In genomic region chr17:18262111-18262510, GRCh38 we compare ENCODE assay signal across 7 cellular contexts. TPM values are rescaled to one million over a fixed set of nuclear protein-coding genes. Genes with fewer than 3 reads are reported as not detected.
DNase-seq lines count a peak whose midpoint lies in the region; TF ChIP-seq lines count a peak whose summit lies in the region.
"Had no signal": no experiment of that assay in that cellular context is flagged by ENCODE, and none has a peak within 500 bp of the region (broad histone marks: within the 10 kb centered on the region; RNA-seq: fewer than 3 reads in every experiment).

No MANE protein-coding gene starts in this region.

- peaks cover 41% of the 10 kb centered on the region for H3K4me1 ChIP-seq in BLaER1

- H3K4me2 ChIP-seq in BLaER1 (peak overlapping the region; percentile 98), SU-DHL-6 (ENCODE audit: low read depth, low read length, poor library complexity, severe bottlenecking) (peak overlapping the region; percentile 88)

- no peak for TF ChIP-seq CTCF in SU-DHL-6 (IDR thresholded peaks at IDR 0.05; ENCODE audit: insufficient read depth, low read length, poor library complexity, severe bottlenecking)

- H3K27ac ChIP-seq in BLaER1 (no peak overlapping the region), SU-DHL-6 (ENCODE audit: low read depth, low read length) (no peak overlapping the region)

- peak overlapping the region; percentile 84; the same call in 1 of the 2 replicates for H3K4me3 ChIP-seq in BLaER1
- no peak overlapping the region for H3K4me3 ChIP-seq in SU-DHL-6 (ENCODE audit: insufficient read depth, low read length, poor library complexity, severe bottlenecking)
- H3K4me3 ChIP-seq in H7 (ENCODE audit: insufficient read depth, low read depth, low read length): no peak overlapping the region
- H3K4me3 ChIP-seq in MG63: no peak overlapping the region

- peak overlapping the region; percentile 86 for H3K9ac ChIP-seq in BLaER1
- 0 out of 2 replicates have a peak overlapping the region, but pooled peaks have one; percentile 79 for H3K9ac ChIP-seq in SU-DHL-6 (ENCODE audit: low read length)

- no peak overlapping the region for H2AFZ ChIP-seq in SU-DHL-6 (ENCODE audit: low read depth, low read length, severe bottlenecking)

- H3K27me3 ChIP-seq in BLaER1: no peaks in the 10 kb centered on the region
- no peaks in the 10 kb centered on the region for H3K27me3 ChIP-seq in SU-DHL-6 (ENCODE audit: low read length)
- H3K27me3 ChIP-seq in H7 (ENCODE audit: control insufficient read depth, insufficient read depth, low read length): no peaks in the 10 kb centered on the region
- H3K27me3 ChIP-seq in MG63: no peaks in the 10 kb centered on the region

- H3K36me3 ChIP-seq in BLaER1: peaks cover 39% of the 10 kb centered on the region
- H3K36me3 ChIP-seq in SU-DHL-6 (ENCODE audit: low read length): no peaks in the 10 kb centered on the region
- H3K36me3 ChIP-seq in H7 (replicated peaks; ENCODE audit: control insufficient read depth, insufficient read depth, low read length): peaks cover 7% of the 10 kb centered on the region
- no peaks in the 10 kb centered on the region; the same call in none of the 2 replicates for H3K36me3 ChIP-seq in MG63

- H3K9me3 ChIP-seq in BLaER1 (no peaks in the 10 kb centered on the region), SU-DHL-6 (ENCODE audit: insufficient read depth, low read length) (no peaks in the 10 kb centered on the region), MG63 (no peaks in the 10 kb centered on the region)

- H3F3A ChIP-seq in SU-DHL-6 (ENCODE audit: insufficient read depth): peaks cover 6% of the 10 kb centered on the region; the same call in 1 of the 2 replicates

- H4K20me1 ChIP-seq in BLaER1: peaks cover 30% of the 10 kb centered on the region
- no peaks in the 10 kb centered on the region for H4K20me1 ChIP-seq in SU-DHL-6 (ENCODE audit: low read depth, low read length)

- peak; percentile 49 for DNase-seq in kidney tubule cell (ENCODE audit: low spot score)
- DNase-seq in nucleus accumbens (lab: John Stamatoyannopoulos, UW): no peak
- DNase-seq in H7: no peak
- no peak for DNase-seq in MG63
- DNase-seq: foreskin fibroblast had no signal

- H3K79me2 ChIP-seq in SU-DHL-6 (ENCODE audit: insufficient read depth, low read length): peaks cover 13% of the 10 kb centered on the region; the same call in 1 of the 2 replicates

- no peaks in the 10 kb centered on the region for H3K9me2 ChIP-seq in SU-DHL-6 (replicated peaks; ENCODE audit: insufficient read depth, low read length)

RNA-seq across cellular contexts. Expression of gene MIEF2, which starts 1.6 kb away (rescaled TPM):
- 16.2 and 17.3 TPM in 2 replicates for total RNA-seq in H7 (2014; rRNA removed; shearing (Covaris generic))
- 3.2 and 19.9 TPM in 2 replicates for total RNA-seq in MG63 (2014; rRNA removed; shearing (Covaris generic); ENCODE audit: low replicate concordance)

RNA-seq across cellular contexts. Expression of gene FLII, which starts 3.6 kb away (rescaled TPM):
- 199 and 225 TPM in 2 replicates for total RNA-seq in H7 (2014; rRNA removed; shearing (Covaris generic))
- 192 and 203 TPM in 2 replicates for total RNA-seq in MG63 (2014; rRNA removed; shearing (Covaris generic); ENCODE audit: low replicate concordance)

RNA-seq across cellular contexts. Expression of gene LLGL1, which starts 36.7 kb away (rescaled TPM):
- total RNA-seq in H7 (2014; rRNA removed; shearing (Covaris generic)): 81.6 and 85.1 TPM in 2 replicates
- 12.5 and 14.4 TPM in 2 replicates for total RNA-seq in MG63 (2014; rRNA removed; shearing (Covaris generic); ENCODE audit: low replicate concordance)

RNA-seq across cellular contexts. Expression of gene TOP3A, which starts 52.7 kb away (rescaled TPM):
- total RNA-seq in H7 (2014; rRNA removed; shearing (Covaris generic)): 36.7 and 48.0 TPM in 2 replicates
- 16.3 and 21.2 TPM in 2 replicates for total RNA-seq in MG63 (2014; rRNA removed; shearing (Covaris generic); ENCODE audit: low replicate concordance)

RNA-seq across cellular contexts. Expression of gene SMCR8, which starts 53.0 kb away (rescaled TPM):
- total RNA-seq in H7 (2014; rRNA removed; shearing (Covaris generic)): 13.1 and 14.4 TPM in 2 replicates
- total RNA-seq in MG63 (2014; rRNA removed; shearing (Covaris generic); ENCODE audit: low replicate concordance): 2.6 and 5.2 TPM in 2 replicates
